ENCODE assay signal across 9 cellular contexts in the genomic region with DNA sequence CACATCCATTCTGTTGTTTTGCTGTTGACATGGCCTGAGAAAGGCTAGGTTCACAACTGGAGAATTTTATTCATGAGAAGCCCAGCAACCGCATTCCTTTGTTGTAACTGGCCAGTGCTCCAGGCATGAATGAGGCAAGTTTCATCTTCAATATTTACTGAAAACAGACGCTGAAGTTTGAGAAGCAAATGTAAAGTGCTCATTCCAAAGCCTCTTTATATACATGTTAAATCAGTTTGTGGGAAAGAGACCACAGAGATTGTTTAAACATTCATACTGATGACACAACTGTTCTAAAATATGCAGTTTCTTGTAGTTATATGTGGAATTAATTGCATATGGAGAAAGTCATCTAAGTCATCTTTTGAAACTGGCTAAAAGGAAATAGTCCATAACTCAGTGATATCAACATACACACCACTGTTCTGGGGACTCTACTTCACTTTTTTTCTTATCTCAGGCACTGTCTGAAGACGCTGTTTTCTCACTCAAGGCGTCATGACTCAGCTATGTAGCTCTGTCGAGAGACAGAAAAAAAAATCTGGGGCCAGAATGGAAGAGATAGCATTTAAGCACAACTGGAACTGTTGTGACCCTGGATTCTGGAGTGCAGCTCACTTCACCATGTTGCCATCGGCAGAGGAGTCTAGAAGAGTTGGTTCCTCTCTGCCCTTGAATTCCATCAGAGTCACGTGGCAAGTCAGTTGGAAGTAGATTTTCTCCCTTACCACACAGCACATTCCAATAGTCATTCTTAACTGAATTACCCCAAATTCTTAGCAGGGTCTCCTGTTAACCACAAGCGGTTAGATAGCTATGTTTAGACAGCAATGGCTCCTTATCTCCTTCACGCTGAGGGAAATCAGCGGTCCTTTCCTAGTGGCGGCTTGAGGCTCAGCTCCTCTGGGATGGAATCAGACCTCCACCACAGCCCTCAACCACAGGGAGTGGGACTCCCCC.
A peak's percentile ranks its signal among the peaks of the same experiment; 100 is the strongest.
DNase-seq lines count a peak whose midpoint lies in the region; TF ChIP-seq lines count a peak whose summit lies in the region.
"Had no signal": no experiment of that assay in that cellular context is flagged by ENCODE, and none has a peak within 500 bp of the region (broad histone marks: within the 10 kb centered on the region; RNA-seq: fewer than 3 reads in every experiment).

No MANE protein-coding gene starts in this region.

- no peaks in the 10 kb centered on the region for H3K79me2 ChIP-seq in mesendoderm (ENCODE audit: control insufficient read depth, insufficient read depth, low read length)

- H3K4me1 ChIP-seq in endodermal cell (ENCODE audit: control insufficient read depth, insufficient read depth, low read length): peaks cover 6% of the 10 kb centered on the region
- peaks cover 9% of the 10 kb centered on the region for H3K4me1 ChIP-seq in mesendoderm (ENCODE audit: control insufficient read depth, low read depth, low read length)
- H3K4me1 ChIP-seq in A673 (ENCODE audit: insufficient read depth, low read length, poor library complexity, severe bottlenecking): no peaks in the 10 kb centered on the region

- no peaks in the 10 kb centered on the region for H3K9me3 Mint-ChIP-seq in endodermal cell

- no peak overlapping the region for H2BK120ac ChIP-seq in mesendoderm (ENCODE audit: low read depth, low read length)

- no peak overlapping the region for H4K8ac ChIP-seq in mesendoderm (ENCODE audit: low read depth, low read length)

- no peaks in the 10 kb centered on the region for H3K36me3 Mint-ChIP-seq in endodermal cell (ENCODE audit: low read depth)

- peak; percentile 43 for DNase-seq in DMS114 treated with DMSO at 0.1 percent for 48 hours (lab: John Stamatoyannopoulos, UW; ENCODE audit: unreplicated experiment)
- peak; percentile 98 for DNase-seq in NCI-H226
- DNase-seq in endodermal cell: peak; percentile 78
- DNase-seq in mesendoderm: peak; percentile 97
- no peak for DNase-seq in A673 (ENCODE audit: low spot score)
- no peak for DNase-seq in head of caudate nucleus
- no peak for DNase-seq in DMS53 treated with DMSO at 0.1 percent for 48 hours (lab: John Stamatoyannopoulos, UW; ENCODE audit: unreplicated experiment)
- no peak for DNase-seq in activated gamma-delta T cell (lab: John Stamatoyannopoulos, UW)
- DNase-seq: T-helper 1 cell had no signal

- H3K27me3 Mint-ChIP-seq in endodermal cell (ENCODE audit: insufficient read depth): peaks cover 78% of the 10 kb centered on the region

- H3K27ac ChIP-seq in endodermal cell (ENCODE audit: low read depth, low read length) (no peak overlapping the region), mesendoderm (ENCODE audit: low read depth, low read length) (peak overlapping the region; percentile 19), A673 (ENCODE audit: low read depth, low read length, poor library complexity, severe bottlenecking) (no peak overlapping the region)

- intact Hi-C loops in A673 (cut with micrococcal nuclease; ENCODE audit: unreplicated experiment): no loop called here
- intact Hi-C loops in head of caudate nucleus (cut with DNase I): no loop called here

- peaks cover 25% of the 10 kb centered on the region for H3K4me1 Mint-ChIP-seq in endodermal cell

- no TSS peak for BruUV-seq in A673 (replicated peaks; lab: Mats Ljungman, UMichigan)

- H3K27me3 ChIP-seq in endodermal cell (ENCODE audit: control insufficient read depth, insufficient read depth, low read length, poor library complexity, severe bottlenecking): peaks cover 55% of the 10 kb centered on the region
- no peaks in the 10 kb centered on the region for H3K27me3 ChIP-seq in mesendoderm (ENCODE audit: insufficient read depth, low read length, poor library complexity)
- H3K27me3 ChIP-seq in A673 (replicated peaks; ENCODE audit: insufficient read depth, low read depth, low read length, poor library complexity): no peaks in the 10 kb centered on the region

- H3K36me3 ChIP-seq in endodermal cell (ENCODE audit: control insufficient read depth, insufficient read depth, low read length) (no peaks in the 10 kb centered on the region), mesendoderm (ENCODE audit: control insufficient read depth, insufficient read depth, low read length) (no peaks in the 10 kb centered on the region), A673 (ENCODE audit: insufficient read depth, low read length, poor library complexity, severe bottlenecking) (no peaks in the 10 kb centered on the region)

- 58 to 82% methylated on average over 5 to 11 of the region's 11 CpGs for WGBS in endodermal cell (ENCODE audit: insufficient coverage in 1 of 2, insufficient read length in 1 of 2), 2 experiments
- WGBS in mesendoderm (ENCODE audit: extremely low coverage, insufficient coverage, low lambda C conversion rate): no CpG with 5 or more reads among the region's 11 CpGs

- H3K4ac ChIP-seq in mesendoderm (ENCODE audit: low read depth, low read length): no peak overlapping the region

- peak overlapping the region; percentile 11 for H3K4me3 ChIP-seq in endodermal cell (ENCODE audit: low read length)
- no peak overlapping the region for H3K4me3 ChIP-seq in mesendoderm (ENCODE audit: low read length)
- H3K4me3 ChIP-seq in A673 (ENCODE audit: low read depth, low read length, poor library complexity, severe bottlenecking): no peak overlapping the region

- CTCF ChIA-PET in A673 (lab: Charles Lee): no interaction called here

- H3K9ac ChIP-seq in endodermal cell (ENCODE audit: extremely low read depth, low read length, poor library complexity, severe bottlenecking) (no peak overlapping the region), mesendoderm (ENCODE audit: low read length) (no peak overlapping the region)

- H2BK15ac ChIP-seq in mesendoderm (replicated peaks; ENCODE audit: low read depth): peak overlapping the region; percentile 94

- H3K23ac ChIP-seq in mesendoderm (ENCODE audit: low read length): no peak overlapping the region

- POLR2A ChIA-PET in A673 (lab: Charles Lee; ENCODE audit: low non-redundant PET): no interaction called here

- H3K9me3 ChIP-seq in endodermal cell (ENCODE audit: control insufficient read depth, low read length) (peaks cover 8% of the 10 kb centered on the region), A673 (ENCODE audit: low read depth, low read length, poor library complexity, severe bottlenecking) (no peaks in the 10 kb centered on the region)

- peak overlapping the region; percentile 56 for H3K27ac Mint-ChIP-seq in endodermal cell

- peak overlapping the region; percentile 32 for H3K18ac ChIP-seq in mesendoderm (ENCODE audit: low read length)

- H3K4me2 ChIP-seq in mesendoderm (ENCODE audit: low read length): no peak overlapping the region

- H3K56ac ChIP-seq in mesendoderm (ENCODE audit: low read length): no peak overlapping the region

- H3K79me1 ChIP-seq in mesendoderm (ENCODE audit: low read length): no peaks in the 10 kb centered on the region

- no peak overlapping the region for H2AK5ac ChIP-seq in mesendoderm (ENCODE audit: low read length)

- H2BK5ac ChIP-seq in mesendoderm (ENCODE audit: low read length): no peak overlapping the region

- H4K5ac ChIP-seq in mesendoderm (ENCODE audit: low read length): no peak overlapping the region

- TF ChIP-seq CTCF in endodermal cell (conservative IDR thresholded peaks at IDR 0.05): peak; percentile 59
- TF ChIP-seq CTCF in A673 (conservative IDR thresholded peaks at IDR 0.05; ENCODE audit: low read depth, low read length): no peak

- H3K4me3 Mint-ChIP-seq in endodermal cell: peak overlapping the region; percentile 7

Comparison
In these comparisons a context has a peak if more than half of its experiments do, and no peak if none do; other contexts are left out.
1. DNase-seq: peak in DMS114 treated with DMSO at 0.1 percent for 48 hours (single experiment), NCI-H226 (single experiment), endodermal cell (single experiment) and mesendoderm (single experiment); none in A673 (single experiment), head of caudate nucleus (0 of 42), DMS53 treated with DMSO at 0.1 percent for 48 hours (single experiment) and activated gamma-delta T cell (single experiment).